8 cellular contexts compared by ENCODE assay signal in genomic region chr1:171252482-171252881, GRCh38. TPM values are rescaled to one million over a fixed set of nuclear protein-coding genes. Genes with fewer than 3 reads are reported as not detected.
DNase-seq lines count a peak whose midpoint lies in the region; ATAC-seq and TF ChIP-seq lines count a peak whose summit lies in the region.

No MANE protein-coding gene starts in this region.

- no peak for TF ChIP-seq CTCF in upper lobe of left lung (IDR thresholded peaks at IDR 0.05)

- H3K4me1 ChIP-seq in upper lobe of left lung = peaks cover 0 to 10% (median 5%) of the 10 kb centered on the region in 4 donors

- no peaks in the 10 kb centered on the region for H3K9me3 ChIP-seq in upper lobe of left lung

- no peak for TF ChIP-seq EP300 in upper lobe of left lung (IDR thresholded peaks at IDR 0.05)

- no peak for TF ChIP-seq POLR2A in upper lobe of left lung (IDR thresholded peaks at IDR 0.05)

- no peaks in the 10 kb centered on the region for H3K36me3 ChIP-seq in upper lobe of left lung

- ATAC-seq in activated T-cell treated with anti-CD3 and anti-CD28 coated beads, Interleukin-2, amount 50 U/mL, for 4 hours = no peak
- ATAC-seq in HG02759 (IDR thresholded peaks at IDR 0.05; ENCODE audit: unreplicated experiment) (peak; percentile 89), upper lobe of left lung (ENCODE audit: low FRiP score in 2 of 2) (no peak)

- 69 to 75% methylated on average over 5 of the region's 5 CpGs for WGBS in upper lobe of left lung, 2 donors

- H3K27ac Mint-ChIP-seq in stimulated activated naive CD8-positive, alpha-beta T cell treated with anti-CD3 and anti-CD28 coated beads, Interleukin-15, Interleukin-2, amounts not matched to agents 100 ng/mL and 50 ng/mL, for 24 hours = no peak overlapping the region

- H3K4me3 Mint-ChIP-seq in activated T-cell treated with anti-CD3 and anti-CD28 coated beads, Interleukin-2, amount 50 U/mL, for 4 hours = peak overlapping the region; percentile 62
- peak overlapping the region; percentile 39 for H3K4me3 Mint-ChIP-seq in stimulated activated naive CD8-positive, alpha-beta T cell treated with anti-CD3 and anti-CD28 coated beads, Interleukin-15, Interleukin-2, amounts not matched to agents 100 ng/mL and 50 ng/mL, for 24 hours

- no peaks in the 10 kb centered on the region for H3K27me3 ChIP-seq in upper lobe of left lung

- H3K36me3 Mint-ChIP-seq in activated T-cell treated with anti-CD3 and anti-CD28 coated beads, Interleukin-2, amount 50 U/mL, for 4 hours (ENCODE audit: insufficient read depth) = no peaks in the 10 kb centered on the region
- H3K36me3 Mint-ChIP-seq in stimulated activated naive CD8-positive, alpha-beta T cell treated with anti-CD3 and anti-CD28 coated beads, Interleukin-15, Interleukin-2, amounts not matched to agents 100 ng/mL and 50 ng/mL, for 24 hours (ENCODE audit: low read depth) = no peaks in the 10 kb centered on the region

- H3K4me1 Mint-ChIP-seq in activated T-cell treated with anti-CD3 and anti-CD28 coated beads, Interleukin-2, amount 50 U/mL, for 4 hours (ENCODE audit: low read depth) = peaks cover 7% of the 10 kb centered on the region
- H3K4me1 Mint-ChIP-seq in stimulated activated naive CD8-positive, alpha-beta T cell treated with anti-CD3 and anti-CD28 coated beads, Interleukin-15, Interleukin-2, amounts not matched to agents 100 ng/mL and 50 ng/mL, for 24 hours (ENCODE audit: low read depth) = peaks cover 4% of the 10 kb centered on the region

- no peak for DNase-seq in activated T-cell treated with anti-CD3 and anti-CD28 coated beads, Interleukin-2, amount 50 U/mL, for 4 hours
- DNase-seq in activated T-cell treated with anti-CD3 and anti-CD28 coated beads for 4 hours (no peak), NCI-H510A (lab: John Stamatoyannopoulos, UW) (peak; percentile 50), upper lobe of left lung (no peak), GM03348 (ENCODE audit: low spot score) (no peak), COLO829 (ENCODE audit: low spot score) (no peak)

- no peak overlapping the region for H3K27ac ChIP-seq in upper lobe of left lung

- H3K4me3 ChIP-seq in upper lobe of left lung = no peak overlapping the region

- no peaks in the 10 kb centered on the region for H3K9me3 Mint-ChIP-seq in activated T-cell treated with anti-CD3 and anti-CD28 coated beads, Interleukin-2, amount 50 U/mL, for 4 hours
- H3K9me3 Mint-ChIP-seq in stimulated activated naive CD8-positive, alpha-beta T cell treated with anti-CD3 and anti-CD28 coated beads, Interleukin-15, Interleukin-2, amounts not matched to agents 100 ng/mL and 50 ng/mL, for 24 hours = no peaks in the 10 kb centered on the region

- H3K27me3 Mint-ChIP-seq in activated T-cell treated with anti-CD3 and anti-CD28 coated beads, Interleukin-2, amount 50 U/mL, for 4 hours (ENCODE audit: low read depth) = peaks cover 53% of the 10 kb centered on the region
- H3K27me3 Mint-ChIP-seq in stimulated activated naive CD8-positive, alpha-beta T cell treated with anti-CD3 and anti-CD28 coated beads, Interleukin-15, Interleukin-2, amounts not matched to agents 100 ng/mL and 50 ng/mL, for 24 hours = peaks cover 47% of the 10 kb centered on the region

RNA-seq across cellular contexts. Expression of gene FMO1, which starts 4.2 kb away (rescaled TPM):
- not detected for total RNA-seq in activated T-cell treated with anti-CD3 and anti-CD28 coated beads, Interleukin-2, amount 50 U/mL, for 4 hours
- 1 to 10 TPM in 1 of 6 donors, under 1 TPM in 2, not detected in 3; 0.67 to 1.3 (median 0.83) TPM for total RNA-seq in upper lobe of left lung
